ENCODE assay signal across 8 cellular contexts in the genomic region with DNA sequence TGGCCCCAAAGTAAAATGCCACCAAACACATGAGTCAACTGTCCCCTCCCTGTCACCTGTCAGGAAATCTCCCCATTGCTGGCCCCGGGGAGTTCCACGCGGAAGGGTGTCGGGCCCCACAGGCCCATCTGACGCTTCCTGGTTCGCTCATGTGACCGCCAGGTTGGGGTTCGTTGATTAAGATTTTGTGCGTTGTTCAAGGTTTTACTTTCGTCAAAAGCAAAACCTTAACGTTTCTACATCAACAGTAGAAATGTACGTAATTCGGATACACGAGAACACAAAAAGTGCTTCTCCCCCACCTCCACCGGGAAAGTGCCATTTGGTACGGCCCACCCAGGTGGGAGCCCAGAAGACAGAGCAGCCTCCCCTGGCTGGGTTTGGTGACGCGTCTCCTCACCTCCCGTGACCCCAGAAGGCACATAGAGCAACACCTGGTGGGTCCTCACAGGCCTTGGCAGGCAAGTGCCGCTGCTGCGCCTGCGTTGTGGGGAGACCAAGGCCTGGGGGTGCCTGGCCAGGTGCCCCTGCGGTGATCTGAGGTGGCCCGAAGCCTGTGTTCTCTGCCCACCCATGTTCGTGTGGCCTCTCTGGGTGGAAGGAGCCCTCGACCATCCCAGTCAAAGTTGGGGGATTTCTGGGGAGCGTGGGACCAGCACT.
DNase-seq lines count a peak whose midpoint lies in the region; ATAC-seq, FAIRE-seq and TF ChIP-seq lines count a peak whose summit lies in the region.

No MANE protein-coding gene starts in this region.

- in situ Hi-C loops in HepG2 (cut with HindIII; ENCODE audit: extremely low pct_ligation_motif_present, low pct_unique_long_range_greater_than_20kb): no loop called here
- in situ Hi-C loops in GM23248 (cut with MboI): no loop called here

- H3F3A ChIP-seq in GM23248 (ENCODE audit: insufficient read depth): no peaks in the 10 kb centered on the region

- TF ChIP-seq POLR2A in HepG2 (IDR thresholded peaks at IDR 0.05; ENCODE audit: insufficient read depth in 1 of 2, low read depth in 2 of 2, low read length in 2 of 2): no peak
- no peak for TF ChIP-seq POLR2A in right lobe of liver (IDR thresholded peaks at IDR 0.05)

- no peak overlapping the region for H3K4me2 ChIP-seq in HepG2 (ENCODE audit: low read depth, low read length)
- H3K4me2 ChIP-seq in GM23248 (ENCODE audit: unreplicated experiment): no peak overlapping the region

- H3K4me1 ChIP-seq in HepG2 (ENCODE audit: insufficient read depth, low read length): no peaks in the 10 kb centered on the region
- H3K4me1 ChIP-seq in right lobe of liver: no peaks in the 10 kb centered on the region
- peaks cover 48% of the 10 kb centered on the region for H3K4me1 ChIP-seq in NT2/D1 (ENCODE audit: insufficient read depth, insufficient read length)
- peaks cover 5% of the 10 kb centered on the region for H3K4me1 ChIP-seq in GM23248 (ENCODE audit: insufficient read depth)

- TF ChIP-seq RAD21 in HepG2 (CRISPR knock-in tag; IDR thresholded peaks at IDR 0.05): no peak

- H3K27me3 ChIP-seq in HepG2 (ENCODE audit: control insufficient read depth in 1 of 2, insufficient read depth in 2 of 2, low read length in 2 of 2): no peaks in the 10 kb centered on the region
- no peaks in the 10 kb centered on the region for H3K27me3 ChIP-seq in right lobe of liver
- H3K27me3 ChIP-seq in NT2/D1 (ENCODE audit: insufficient read depth, insufficient read length): no peaks in the 10 kb centered on the region
- no peaks in the 10 kb centered on the region for H3K27me3 ChIP-seq in GM23248 (replicated peaks; ENCODE audit: insufficient read depth)

- H2AFZ ChIP-seq in HepG2 (ENCODE audit: low read length) (no peak overlapping the region), GM23248 (no peak overlapping the region)

- POLR2A ChIA-PET in HepG2 (lab: Yijun Ruan, JAX): no interaction called here

- CTCF ChIA-PET in HepG2 (lab: Yijun Ruan, JAX; ENCODE audit: low intra/inter-chr PET ratio, low total read pairs): no interaction called here

- intact Hi-C loops in HepG2 (cut with micrococcal nuclease; ENCODE audit: unreplicated experiment) (no loop called here), right lobe of liver (cut with DNase I) (no loop called here)

- no peak for DNase-seq in HepG2 (ENCODE audit: low spot score)
- no peak for DNase-seq in right lobe of liver
- no peak for DNase-seq in NT2/D1 (ENCODE audit: low read depth, low spot score)
- peak; percentile 30 for DNase-seq in activated naive CD8-positive, alpha-beta T cell treated with anti-CD3 and anti-CD28 coated beads, Interleukin-2, amount 50 U/mL, for 16 hours (ENCODE audit: low read depth, low spot score)
- DNase-seq in stimulated activated CD8-positive, alpha-beta memory T cell treated with anti-CD3 and anti-CD28 coated beads, Interleukin-4, amount 100 ng/mL, for 48 hours: peak; percentile 57
- DNase-seq in NOMO-1 treated with dmso at 0.1 percent for 144 hours (lab: John Stamatoyannopoulos, UW; ENCODE audit: unreplicated experiment): no peak
- no peak for DNase-seq in GM23248
- no peak for DNase-seq in foreskin fibroblast

- WGBS in HepG2 (ENCODE audit: low lambda C conversion rate): 93% methylated on average over 16 of the region's 27 CpGs
- 68% methylated on average over 11 of the region's 27 CpGs for WGBS in right lobe of liver (ENCODE audit: insufficient coverage, low coverage, low lambda C conversion rate, missing lambda C conversion rate)
- 95% methylated on average over 27 of the region's 27 CpGs for WGBS in GM23248 (ENCODE audit: low coverage in 1 of 2, low lambda C conversion rate in 2 of 2, missing lambda C conversion rate in 2 of 2), 2 experiments

- H3K9me3 ChIP-seq in HepG2 (ENCODE audit: low read length): no peaks in the 10 kb centered on the region
- H3K9me3 ChIP-seq in right lobe of liver: no peaks in the 10 kb centered on the region
- H3K9me3 ChIP-seq in NT2/D1 (ENCODE audit: insufficient read depth, low read length): no peaks in the 10 kb centered on the region
- H3K9me3 ChIP-seq in GM23248 (ENCODE audit: low read depth): no peaks in the 10 kb centered on the region

- no peak overlapping the region for H3K9ac ChIP-seq in HepG2 (ENCODE audit: insufficient read depth, low read depth, low read length)
- peak overlapping the region; percentile 24 for H3K9ac ChIP-seq in NT2/D1 (ENCODE audit: insufficient read length, low read depth)
- no peak overlapping the region for H3K9ac ChIP-seq in GM23248

- no peaks in the 10 kb centered on the region for H4K20me1 ChIP-seq in HepG2 (ENCODE audit: insufficient read depth, low read length)
- H4K20me1 ChIP-seq in GM23248 (ENCODE audit: insufficient read depth): no peaks in the 10 kb centered on the region

- no peak for TF ChIP-seq CTCF in HepG2 (CRISPR knock-in tag; IDR thresholded peaks at IDR 0.05)
- TF ChIP-seq CTCF in right lobe of liver (IDR thresholded peaks at IDR 0.05): no peak
- no peak for TF ChIP-seq CTCF in foreskin fibroblast (IDR thresholded peaks at IDR 0.05; ENCODE audit: low read depth, low read length)

- no peak overlapping the region for H3K4me3 ChIP-seq in HepG2 (replicated peaks in 1 of 3; ENCODE audit: insufficient read depth in 1 of 3, low read depth in 2 of 3, low read length in 3 of 3)
- no peak overlapping the region for H3K4me3 ChIP-seq in right lobe of liver
- H3K4me3 ChIP-seq in NT2/D1 (ENCODE audit: insufficient read length, low read depth): no peak overlapping the region
- H3K4me3 ChIP-seq in GM23248: no peak overlapping the region
- no peak overlapping the region for H3K4me3 ChIP-seq in foreskin fibroblast (ENCODE audit: low read depth in 1 of 2, low read length in 2 of 2)

- TF ChIP-seq EP300 in HepG2 (IDR thresholded peaks at IDR 0.05; ENCODE audit: low read depth in 2 of 2, low read length in 2 of 2) (no peak), HepG2 (CRISPR knock-in tag; IDR thresholded peaks at IDR 0.05; ENCODE audit: borderline replicate concordance) (no peak)

- FAIRE-seq in HepG2 (lab: Jason Lieb, UNC): no peak

- no peaks in the 10 kb centered on the region for H3K9me2 ChIP-seq in GM23248 (ENCODE audit: insufficient read depth)

- ATAC-seq in HepG2: no peak
- no peak for ATAC-seq in right lobe of liver

- H3K27ac ChIP-seq in HepG2 (ENCODE audit: extremely low read length, insufficient read depth, low read length) (no peak overlapping the region), right lobe of liver (peak overlapping the region in 1 of 3 donors; percentile 19), GM23248 (no peak overlapping the region)

- peaks cover 8 to 12% of the 10 kb centered on the region in 2 experiments; a peak in 2 of 5 replicates for H3K36me3 ChIP-seq in HepG2 (replicated peaks in 1 of 2; ENCODE audit: control insufficient read depth in 1 of 2, insufficient read depth in 2 of 2, low read length in 2 of 2)
- H3K36me3 ChIP-seq in right lobe of liver: peaks cover 0 to 22% (median 6%) of the 10 kb centered on the region in 4 donors
- H3K36me3 ChIP-seq in NT2/D1 (ENCODE audit: insufficient read depth, insufficient read length, low read length): peaks cover 35% of the 10 kb centered on the region
- H3K36me3 ChIP-seq in GM23248 (ENCODE audit: low read depth): no peaks in the 10 kb centered on the region

- H3K79me2 ChIP-seq in HepG2 (ENCODE audit: insufficient read depth, low read length) (no peaks in the 10 kb centered on the region), GM23248 (ENCODE audit: insufficient read depth) (no peaks in the 10 kb centered on the region)

- no TSS peak for BruUV-seq in HepG2 (replicated peaks; lab: Mats Ljungman, UMichigan)

TF ChIP-seq in HepG2, 621 proteins besides CTCF, POLR2A, EP300 and RAD21:
- TF ChIP-seq TFDP2 (CRISPR knock-in tag; IDR thresholded peaks at IDR 0.05) (no peak), ZNF136 (CRISPR knock-in tag; IDR thresholded peaks at IDR 0.05; ENCODE audit: low read depth) (no peak), CERS6 (CRISPR knock-in tag; IDR thresholded peaks at IDR 0.05) (no peak), ZNF337 (CRISPR knock-in tag; IDR thresholded peaks at IDR 0.05; ENCODE audit: borderline replicate concordance, low read depth) (no peak), AGO2 (optimal IDR thresholded peaks at IDR 0.05; ENCODE audit: low read depth, low read length) (peak; percentile 69)
- TF ChIP-seq, protein P1, sequence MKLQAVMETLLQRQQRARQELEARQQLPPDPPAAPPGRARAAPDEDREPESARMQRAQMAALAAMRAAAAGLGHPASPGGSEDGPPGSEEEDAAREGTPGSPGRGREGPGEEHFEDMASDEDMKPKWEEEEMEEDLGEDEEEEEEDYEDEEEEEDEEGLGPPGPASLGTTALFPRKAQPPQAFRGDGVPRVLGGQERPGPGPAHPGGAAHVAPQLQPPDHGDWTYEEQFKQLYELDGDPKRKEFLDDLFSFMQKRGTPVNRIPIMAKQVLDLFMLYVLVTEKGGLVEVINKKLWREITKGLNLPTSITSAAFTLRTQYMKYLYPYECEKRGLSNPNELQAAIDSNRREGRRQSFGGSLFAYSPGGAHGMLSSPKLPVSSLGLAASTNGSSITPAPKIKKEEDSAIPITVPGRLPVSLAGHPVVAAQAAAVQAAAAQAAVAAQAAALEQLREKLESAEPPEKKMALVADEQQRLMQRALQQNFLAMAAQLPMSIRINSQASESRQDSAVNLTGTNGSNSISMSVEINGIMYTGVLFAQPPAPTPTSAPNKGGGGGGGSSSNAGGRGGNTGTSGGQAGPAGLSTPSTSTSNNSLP (IDR thresholded peaks at IDR 0.05; ENCODE audit: low read depth, low read length): no peak
TF ChIP-seq in HepG2: peak in this region for 1.

Comparison
In these comparisons a context has a peak if more than half of its experiments do, and no peak if none do; other contexts are left out.
1. DNase-seq: peak in activated naive CD8-positive, alpha-beta T cell treated with anti-CD3 and anti-CD28 coated beads, Interleukin-2, amount 50 U/mL, for 16 hours (single experiment) and stimulated activated CD8-positive, alpha-beta memory T cell treated with anti-CD3 and anti-CD28 coated beads, Interleukin-4, amount 100 ng/mL, for 48 hours (single experiment); none in HepG2 (single experiment), right lobe of liver (0 of 3), NT2/D1 (single experiment), NOMO-1 treated with dmso at 0.1 percent for 144 hours (single experiment), GM23248 (single experiment) and foreskin fibroblast (0 of 2).